ENCODE assay signal across 8 cellular contexts in the genomic region with DNA sequence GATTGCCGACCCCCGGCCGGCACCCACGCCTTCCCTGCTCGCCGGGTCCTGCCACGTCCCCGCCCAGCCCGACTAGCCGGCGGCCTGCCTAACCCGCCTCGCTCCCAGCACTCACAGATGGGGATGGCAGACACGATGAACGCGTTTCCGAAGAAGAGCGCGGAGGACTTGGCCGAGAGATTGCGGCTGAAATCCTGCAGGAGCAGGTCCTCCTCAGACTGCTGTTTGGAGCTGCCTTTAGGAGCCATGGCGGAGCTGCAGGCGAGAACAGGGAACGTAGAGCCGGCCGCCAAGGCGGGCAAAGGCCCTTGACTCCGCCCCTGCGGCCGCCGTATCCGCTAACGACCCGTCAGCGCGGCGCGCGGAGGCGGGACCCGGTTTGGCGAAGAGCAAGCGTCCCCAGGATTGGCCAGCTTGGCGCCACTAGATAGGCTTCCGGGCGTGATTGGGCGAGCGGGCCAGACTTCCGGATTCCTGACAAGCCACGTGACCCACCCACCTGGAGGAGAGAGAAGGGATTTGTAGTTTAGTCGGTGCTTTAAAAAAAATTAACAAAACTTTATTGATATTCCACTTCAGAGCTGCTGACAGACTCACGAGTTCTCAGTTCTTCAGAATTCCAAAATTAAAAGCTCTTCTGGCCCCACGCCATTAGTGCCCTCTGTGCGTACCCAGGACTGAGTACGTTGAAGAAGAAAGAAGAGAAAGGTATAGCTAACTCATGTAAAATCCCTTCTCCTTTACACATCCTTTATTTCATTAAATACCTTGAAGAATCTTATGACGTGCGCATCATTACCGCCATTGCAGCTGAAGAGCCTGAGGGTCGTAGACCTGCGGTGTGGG. TPM values are rescaled to one million over a fixed set of nuclear protein-coding genes. Genes with fewer than 3 reads are reported as not detected.
DNase-seq lines count a peak whose midpoint lies in the region; ATAC-seq and TF ChIP-seq lines count a peak whose summit lies in the region.

A gene (minus strand): TSS at position 276 of the 846 bp plus-strand sequence. CDS start 28 bp downstream, at position 248.

- peak within 1 kb of the TSS; percentile 94 for H3K27ac Mint-ChIP-seq in activated T-helper 1 cell treated with anti-CD3 and anti-CD28 coated beads, Interleukin-12 subunit alpha, Interleukin-12 subunit beta, Interleukin-2, Interleukin-4 antibody, amounts not matched to agents 30 ng/mL and 10 ng/mL and 1 ng/mL, durations not matched to agents 14 hours and 24 hours and 36 hours

- in situ Hi-C loops in GM23248 (cut with MboI), result no loop called here

- H3K4me3 Mint-ChIP-seq in activated T-helper 1 cell treated with anti-CD3 and anti-CD28 coated beads, Interleukin-12 subunit alpha, Interleukin-12 subunit beta, Interleukin-2, Interleukin-4 antibody, amounts not matched to agents 30 ng/mL and 10 ng/mL and 1 ng/mL, durations not matched to agents 14 hours and 24 hours and 36 hours, result peak within 1 kb of the TSS; percentile 95

- peak within 1 kb of the TSS; percentile 74 for H3K4me2 ChIP-seq in DND-41 (ENCODE audit: insufficient read depth, low read length)
- peak within 1 kb of the TSS; percentile 94 for H3K4me2 ChIP-seq in GM23248 (ENCODE audit: unreplicated experiment)

- peak; percentile 99 for DNase-seq in DND-41
- peak; percentile 100 for DNase-seq in GM23248
- DNase-seq in Kasumi-1 (lab: John Stamatoyannopoulos, UW), result peak; percentile 98 to 99
- DNase-seq in RPMI7951 (ENCODE audit: low read depth), result peak; percentile 99
- peak; percentile 99 for DNase-seq in activated T-helper 1 cell treated with anti-CD3 and anti-CD28 coated beads, Interleukin-12 subunit alpha, Interleukin-12 subunit beta, Interleukin-2, Interleukin-4 antibody, amounts not matched to agents 30 ng/mL and 10 ng/mL and 1 ng/mL, durations not matched to agents 14 hours and 24 hours and 36 hours (ENCODE audit: low spot score)
- peak; percentile 93 for DNase-seq in esophagus squamous epithelium (lab: John Stamatoyannopoulos, UW)
- peak; percentile 100 for DNase-seq in myocyte (ENCODE audit: low read depth)
- DNase-seq in stimulated activated CD8-positive, alpha-beta memory T cell treated with anti-CD3 and anti-CD28 coated beads, Interleukin-7, amount 100 ng/mL, for 48 hours (ENCODE audit: extremely low read depth in 1 of 2, low read depth in 1 of 2), result peak; percentile 97 to 98

- 1 to 2% methylated on average over 54 to 58 of the region's 60 CpGs for WGBS in GM23248 (ENCODE audit: low coverage in 1 of 2, low lambda C conversion rate in 2 of 2, missing lambda C conversion rate in 2 of 2), 2 experiments
- 14 to 19% methylated on average over 11 to 16 of the region's 60 CpGs for WGBS in esophagus squamous epithelium, 2 donors

- peak in 2 of 4 donors; percentile 75 to 90 for TF ChIP-seq POLR2A in esophagus squamous epithelium (IDR thresholded peaks at IDR 0.05)

- no peaks in the 10 kb centered on the region for H3K9me3 Mint-ChIP-seq in activated T-helper 1 cell treated with anti-CD3 and anti-CD28 coated beads, Interleukin-12 subunit alpha, Interleukin-12 subunit beta, Interleukin-2, Interleukin-4 antibody, amounts not matched to agents 30 ng/mL and 10 ng/mL and 1 ng/mL, durations not matched to agents 14 hours and 24 hours and 36 hours

- H3K27me3 Mint-ChIP-seq in activated T-helper 1 cell treated with anti-CD3 and anti-CD28 coated beads, Interleukin-12 subunit alpha, Interleukin-12 subunit beta, Interleukin-2, Interleukin-4 antibody, amounts not matched to agents 30 ng/mL and 10 ng/mL and 1 ng/mL, durations not matched to agents 14 hours and 24 hours and 36 hours (ENCODE audit: insufficient read depth), result no peaks in the 10 kb centered on the region

- H3K9me2 ChIP-seq in GM23248 (ENCODE audit: insufficient read depth), result no peaks in the 10 kb centered on the region

- ATAC-seq in DND-41 (ENCODE audit: insufficient read depth, low read depth), result peak; percentile 98

- peaks cover 53% of the 10 kb centered on the region for H3K4me1 Mint-ChIP-seq in activated T-helper 1 cell treated with anti-CD3 and anti-CD28 coated beads, Interleukin-12 subunit alpha, Interleukin-12 subunit beta, Interleukin-2, Interleukin-4 antibody, amounts not matched to agents 30 ng/mL and 10 ng/mL and 1 ng/mL, durations not matched to agents 14 hours and 24 hours and 36 hours (ENCODE audit: low read depth)

- peaks cover 48% of the 10 kb centered on the region for H3K79me2 ChIP-seq in DND-41 (ENCODE audit: insufficient read depth, low read length)
- peaks cover 49% of the 10 kb centered on the region for H3K79me2 ChIP-seq in GM23248 (ENCODE audit: insufficient read depth)

- H3K9me3 ChIP-seq in DND-41 (ENCODE audit: insufficient read depth, low read length, severe bottlenecking), result no peaks in the 10 kb centered on the region
- no peaks in the 10 kb centered on the region for H3K9me3 ChIP-seq in GM23248 (ENCODE audit: low read depth)
- H3K9me3 ChIP-seq in esophagus squamous epithelium, result no peaks in the 10 kb centered on the region

- intact Hi-C loops in activated T-helper 1 cell treated with anti-CD3 and anti-CD28 coated beads, Interleukin-12 subunit alpha, Interleukin-12 subunit beta, Interleukin-2, Interleukin-4 antibody, amounts not matched to agents 30 ng/mL and 10 ng/mL and 1 ng/mL, durations not matched to agents 14 hours and 24 hours and 36 hours (cut with micrococcal nuclease), result loop anchor here (1.0 to 2.0 kb wide), 12 partner anchors 14 to 620 kb away; a partner anchor contains a TSS
- intact Hi-C loops in esophagus squamous epithelium (cut with DNase I), result loop anchor here (10.0 kb wide), 1 partner anchor 120 kb away; a partner anchor contains a TSS

- H3K4me1 ChIP-seq in DND-41 (ENCODE audit: insufficient read depth, low read length) (peaks cover 36% of the 10 kb centered on the region), GM23248 (ENCODE audit: insufficient read depth) (peaks cover 31% of the 10 kb centered on the region), esophagus squamous epithelium (peaks cover 8 to 43% (median 16%) of the 10 kb centered on the region in 3 donors)

- H3K36me3 ChIP-seq in DND-41 (ENCODE audit: insufficient read depth, low read length) (peaks cover 33% of the 10 kb centered on the region), GM23248 (ENCODE audit: low read depth) (peaks cover 23% of the 10 kb centered on the region), esophagus squamous epithelium (peaks cover 0 to 31% (median 0%) of the 10 kb centered on the region in 3 donors)

- H3K9ac ChIP-seq in DND-41 (ENCODE audit: low read depth, low read length) (peak within 1 kb of the TSS; percentile 86), GM23248 (peak within 1 kb of the TSS; percentile 99)

- peaks cover 44% of the 10 kb centered on the region for H3F3A ChIP-seq in GM23248 (ENCODE audit: insufficient read depth)

- H3K27ac ChIP-seq in DND-41 (ENCODE audit: low read length) (peak within 1 kb of the TSS; percentile 89), GM23248 (peak within 1 kb of the TSS; percentile 98), esophagus squamous epithelium (peak within 1 kb of the TSS; percentile 84 to 92 (median 90))

- H3K4me3 ChIP-seq in DND-41 (ENCODE audit: low read depth in 1 of 2, low read length in 2 of 2), result peak within 1 kb of the TSS; percentile 93 to 95
- H3K4me3 ChIP-seq in GM23248, result peak within 1 kb of the TSS; percentile 98
- H3K4me3 ChIP-seq in esophagus squamous epithelium, result peak within 1 kb of the TSS; percentile 75 to 94 (median 86)

- no peak for TF ChIP-seq CTCF in DND-41 (IDR thresholded peaks at IDR 0.05; ENCODE audit: borderline replicate concordance, extremely low read depth, low read length, poor library complexity, severe bottlenecking)
- TF ChIP-seq CTCF in esophagus squamous epithelium (IDR thresholded peaks at IDR 0.05), result peak; percentile 11 to 76 (median 48)

- peaks cover 32% of the 10 kb centered on the region for H3K36me3 Mint-ChIP-seq in activated T-helper 1 cell treated with anti-CD3 and anti-CD28 coated beads, Interleukin-12 subunit alpha, Interleukin-12 subunit beta, Interleukin-2, Interleukin-4 antibody, amounts not matched to agents 30 ng/mL and 10 ng/mL and 1 ng/mL, durations not matched to agents 14 hours and 24 hours and 36 hours (ENCODE audit: low read depth)

- peaks cover 5% of the 10 kb centered on the region; the same call in 1 of the 2 replicates for H4K20me1 ChIP-seq in DND-41 (ENCODE audit: insufficient read depth, low read length)
- H4K20me1 ChIP-seq in GM23248 (ENCODE audit: insufficient read depth), result no peaks in the 10 kb centered on the region

- H2AFZ ChIP-seq in DND-41 (ENCODE audit: low read depth, low read length) (peak within 1 kb of the TSS; percentile 98), GM23248 (peak within 1 kb of the TSS; percentile 100)

- H3K27me3 ChIP-seq in DND-41 (ENCODE audit: insufficient read depth, low read length, poor library complexity) (no peaks in the 10 kb centered on the region), GM23248 (replicated peaks; ENCODE audit: insufficient read depth) (no peaks in the 10 kb centered on the region), esophagus squamous epithelium (no peaks in the 10 kb centered on the region)

RNA-seq across cellular contexts. Expression of the gene that starts here (rescaled TPM):
- total RNA-seq in GM23248 (2014; rRNA removed; shearing (Covaris generic)), result 364 and 409 TPM in 2 replicates
- polyA plus RNA-seq in GM23248 (2016; fragmentation: Nextera tagmentation; extraction: Ambion mirVana), result 551 and 566 TPM in 2 replicates
- 287 and 330 TPM in 2 replicates for total RNA-seq in RPMI7951 (2014; rRNA removed; shearing (Covaris generic))
- 149 and 162 TPM in 2 replicates for total RNA-seq in activated T-helper 1 cell treated with anti-CD3 and anti-CD28 coated beads, Interleukin-12 subunit alpha, Interleukin-12 subunit beta, Interleukin-2, Interleukin-4 antibody, amounts not matched to agents 30 ng/mL and 10 ng/mL and 1 ng/mL, durations not matched to agents 14 hours and 24 hours and 36 hours
- total RNA-seq in esophagus squamous epithelium (10 to 100 TPM; 42.5 to 74.7 (median 57.1) TPM), myocyte (338 and 358 TPM in 2 replicates)
- polyA plus RNA-seq in myocyte (2012), result 423 TPM

Comparison
In these comparisons a context has a peak if more than half of its experiments do, and no peak if none do; other contexts are left out.
1. Peak in every context shown above with its lines: DNase-seq, ATAC-seq, H3K4me3 ChIP-seq and H3K27ac ChIP-seq.